In the genomic region with DNA sequence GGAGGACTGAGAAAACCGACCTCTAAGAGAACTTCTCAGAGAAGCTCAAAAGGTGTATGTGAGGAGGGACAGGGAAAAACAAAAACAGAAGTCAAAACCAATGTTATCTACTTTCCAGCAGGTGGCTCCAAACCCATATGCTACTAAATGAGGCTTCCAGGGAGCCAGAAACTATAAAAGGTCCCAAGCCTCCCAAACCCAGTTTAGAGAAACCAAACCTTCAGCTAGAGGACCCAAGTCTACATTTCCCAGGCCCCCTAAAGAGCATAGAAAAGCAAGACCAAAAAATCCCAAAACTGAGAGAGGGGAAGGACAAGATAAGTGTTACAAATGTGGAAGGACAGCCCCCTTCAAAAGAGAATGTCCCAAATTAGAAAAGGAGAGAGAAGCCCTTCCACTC, we compare ENCODE assay signal across 8 cellular contexts. TPM values are rescaled to one million over a fixed set of nuclear protein-coding genes. Genes with fewer than 3 reads are reported as not detected.
DNase-seq lines count a peak whose midpoint lies in the region; ATAC-seq, FAIRE-seq and TF ChIP-seq lines count a peak whose summit lies in the region.

No MANE protein-coding gene starts in this region.

- 3 to 9% (median 5%) methylated on average over 1 of the region's 1 CpG for WGBS in heart left ventricle, 4 donors
- WGBS in small intestine, 3 donors = 0 to 3% (median 0%) methylated on average over 1 of the region's 1 CpG

- H3K4me1 ChIP-seq in heart left ventricle (peaks cover 0 to 6% (median 0%) of the 10 kb centered on the region in 12 donors), small intestine (ENCODE audit: control insufficient read depth in 2 of 2, insufficient read depth in 1 of 2, low read depth in 1 of 2, low read length in 1 of 2) (no peaks in the 10 kb centered on the region)

- no peaks in the 10 kb centered on the region for H3K9me3 Mint-ChIP-seq in natural killer cell
- no peaks in the 10 kb centered on the region for H3K9me3 Mint-ChIP-seq in natural killer cell treated with Interleukin-12 subunit alpha and Interleukin-12 subunit beta and Interleukin-15 and Interleukin-18, amount 100 ng/mL, for 72 hours

- H3K27ac ChIP-seq in WERI-Rb-1 = no peak overlapping the region
- no peak overlapping the region for H3K27ac ChIP-seq in heart left ventricle
- H3K27ac ChIP-seq in small intestine (ENCODE audit: low read depth in 1 of 2, low read length in 1 of 2) = no peak overlapping the region

- no peak for TF ChIP-seq POLR2A in heart left ventricle (IDR thresholded peaks at IDR 0.05)

- no peak for FAIRE-seq in small intestine (lab: Jason Lieb, UNC)

- DNase-seq in natural killer cell (no peak), Kasumi-1 (lab: John Stamatoyannopoulos, UW) (peak; percentile 75), WERI-Rb-1 (no peak), heart left ventricle (no peak), small intestine (peak; percentile 52)
- DNase-seq in natural killer cell treated with Interleukin-12 subunit alpha and Interleukin-12 subunit beta and Interleukin-15 and Interleukin-18, amount 100 ng/mL, for 72 hours (ENCODE audit: low spot score) = no peak

- TF ChIP-seq CTCF in natural killer cell (IDR thresholded peaks at IDR 0.05) (peak; percentile 60), WERI-Rb-1 (IDR thresholded peaks at IDR 0.05; ENCODE audit: low read depth, low read length) (peak; percentile 67), heart left ventricle (IDR thresholded peaks at IDR 0.05) (peak; percentile 38 to 67 (median 54))

- peak in 2 of 3 donors; percentile 36 to 47 for ATAC-seq in natural killer cell
- no peak for ATAC-seq in natural killer cell treated with Interleukin-12 subunit alpha and Interleukin-12 subunit beta and Interleukin-15 and Interleukin-18, amount 100 ng/mL, for 72 hours
- ATAC-seq in heart left ventricle = peak; percentile 44 to 70 (median 58)
- ATAC-seq in HG03139 (IDR thresholded peaks at IDR 0.05; ENCODE audit: unreplicated experiment) = no peak
- no peak for ATAC-seq in GM21619 (IDR thresholded peaks at IDR 0.05; ENCODE audit: unreplicated experiment)

- no peak overlapping the region for H3K4me3 Mint-ChIP-seq in natural killer cell
- H3K4me3 Mint-ChIP-seq in natural killer cell treated with Interleukin-12 subunit alpha and Interleukin-12 subunit beta and Interleukin-15 and Interleukin-18, amount 100 ng/mL, for 72 hours = no peak overlapping the region

- no peak overlapping the region for H3K27ac Mint-ChIP-seq in natural killer cell
- H3K27ac Mint-ChIP-seq in natural killer cell treated with Interleukin-12 subunit alpha and Interleukin-12 subunit beta and Interleukin-15 and Interleukin-18, amount 100 ng/mL, for 72 hours = no peak overlapping the region

- no peaks in the 10 kb centered on the region for H3K36me3 Mint-ChIP-seq in natural killer cell
- H3K36me3 Mint-ChIP-seq in natural killer cell treated with Interleukin-12 subunit alpha and Interleukin-12 subunit beta and Interleukin-15 and Interleukin-18, amount 100 ng/mL, for 72 hours = no peaks in the 10 kb centered on the region

- no peaks in the 10 kb centered on the region for H3K27me3 Mint-ChIP-seq in natural killer cell (ENCODE audit: low read depth in 2 of 2)
- no peaks in the 10 kb centered on the region for H3K27me3 Mint-ChIP-seq in natural killer cell treated with Interleukin-12 subunit alpha and Interleukin-12 subunit beta and Interleukin-15 and Interleukin-18, amount 100 ng/mL, for 72 hours

- H3K9me3 ChIP-seq in WERI-Rb-1 (ENCODE audit: severe bottlenecking) (no peaks in the 10 kb centered on the region), heart left ventricle (no peaks in the 10 kb centered on the region), small intestine (ENCODE audit: control insufficient read depth, low read depth) (no peaks in the 10 kb centered on the region)

- intact Hi-C loops in natural killer cell (cut with micrococcal nuclease) (loop anchor here (1.0 kb wide), 1 partner anchor 33 kb away; no protein-coding TSS in a partner anchor), heart left ventricle (cut with DNase I) (loop anchor here in 8 of 10 donors (1.0 to 10.0 kb wide), 4 partner anchors 32 to 58 kb away; no protein-coding TSS in a partner anchor)

- H3K36me3 ChIP-seq in WERI-Rb-1 (no peaks in the 10 kb centered on the region), heart left ventricle (peaks cover 0 to under 1% (median 0%) of the 10 kb centered on the region in 9 donors), small intestine (ENCODE audit: control insufficient read depth in 2 of 2, insufficient read depth in 2 of 2, low read length in 2 of 2) (no peaks in the 10 kb centered on the region)

- H3K27me3 ChIP-seq in WERI-Rb-1 (ENCODE audit: insufficient read depth, low read depth, severe bottlenecking) (no peaks in the 10 kb centered on the region), heart left ventricle (no peaks in the 10 kb centered on the region), small intestine (ENCODE audit: control insufficient read depth in 2 of 2, insufficient read depth in 2 of 2, low read length in 2 of 2) (no peaks in the 10 kb centered on the region)

- no peaks in the 10 kb centered on the region for H3K4me1 Mint-ChIP-seq in natural killer cell
- no peaks in the 10 kb centered on the region for H3K4me1 Mint-ChIP-seq in natural killer cell treated with Interleukin-12 subunit alpha and Interleukin-12 subunit beta and Interleukin-15 and Interleukin-18, amount 100 ng/mL, for 72 hours (ENCODE audit: low read depth in 2 of 2)

- H3K4me3 ChIP-seq in WERI-Rb-1 (ENCODE audit: low read depth, low read length) = no peak overlapping the region
- H3K4me3 ChIP-seq in heart left ventricle = no peak overlapping the region
- no peak overlapping the region for H3K4me3 ChIP-seq in small intestine (ENCODE audit: low read depth in 1 of 2, low read length in 2 of 2)

RNA-seq across cellular contexts. Expression of a gene that starts 3.7 kb away (rescaled TPM):
- not detected for total RNA-seq in natural killer cell
- total RNA-seq in natural killer cell treated with Interleukin-12 subunit alpha and Interleukin-12 subunit beta and Interleukin-15 and Interleukin-18, amount 100 ng/mL, for 72 hours = not detected
- 100 to 1,000 TPM in 4 of 9 donors, 10 to 100 TPM in 5; 31.4 to 210 (median 54.7) TPM for total RNA-seq in heart left ventricle
- polyA plus RNA-seq in heart left ventricle = 100 to 1,000 TPM in 1 of 2 donors, 10 to 100 TPM in 1; 20.5 to 148 TPM
- 1 to 10 TPM in 2 of 3 donors, not detected in 1; 1.1 to 1.9 TPM for polyA plus RNA-seq in small intestine

RNA-seq across cellular contexts. Expression of a gene that starts 12.4 kb away (rescaled TPM):
- 1 to 10 TPM in 1 of 3 donors, under 1 TPM in 1, not detected in 1; 0.32 to 2.1 TPM for total RNA-seq in natural killer cell
- total RNA-seq in natural killer cell treated with Interleukin-12 subunit alpha and Interleukin-12 subunit beta and Interleukin-15 and Interleukin-18, amount 100 ng/mL, for 72 hours = not detected
- total RNA-seq in heart left ventricle = 100 to 1,000 TPM in 1 of 9 donors, 10 to 100 TPM in 1, 1 to 10 TPM in 6, under 1 TPM in 1; 0.42 to 314 (median 3.6) TPM
- 1 to 10 TPM; 2.7 to 4.3 TPM for polyA plus RNA-seq in heart left ventricle
- 10 to 100 TPM in 1 of 3 donors, 1 to 10 TPM in 2; 1.4 to 15.2 (median 4.5) TPM for polyA plus RNA-seq in small intestine

RNA-seq across cellular contexts. Expression of a gene that starts 26.7 kb away (rescaled TPM):
- total RNA-seq in natural killer cell = 10 to 100 TPM; 12.1 to 13.8 (median 13.6) TPM
- 10 to 100 TPM; 24.2 to 28.8 TPM for total RNA-seq in natural killer cell treated with Interleukin-12 subunit alpha and Interleukin-12 subunit beta and Interleukin-15 and Interleukin-18, amount 100 ng/mL, for 72 hours
- total RNA-seq in heart left ventricle = 10 to 100 TPM in 1 of 9 donors, 1 to 10 TPM in 8; 4.6 to 10.5 (median 7.0) TPM
- 10 to 100 TPM in 1 of 2 donors, 1 to 10 TPM in 1; 5.4 to 13.5 TPM for polyA plus RNA-seq in heart left ventricle
- 10 to 100 TPM; 11.3 to 12.3 (median 12.0) TPM for polyA plus RNA-seq in small intestine

RNA-seq across cellular contexts. Expression of a gene that starts 26.9 kb away (rescaled TPM):
- total RNA-seq in natural killer cell (100 to 1,000 TPM; 120 to 124 (median 120) TPM), heart left ventricle (10 to 100 TPM; 30.6 to 66.5 (median 41.4) TPM)
- total RNA-seq in natural killer cell treated with Interleukin-12 subunit alpha and Interleukin-12 subunit beta and Interleukin-15 and Interleukin-18, amount 100 ng/mL, for 72 hours = 100 to 1,000 TPM; 108 to 121 TPM
- polyA plus RNA-seq in heart left ventricle (10 to 100 TPM; 32.2 to 52.3 TPM), small intestine (10 to 100 TPM; 40.6 to 63.7 (median 53.2) TPM)

RNA-seq across cellular contexts. Expression of a gene that starts 58.2 kb away (rescaled TPM):
- total RNA-seq in natural killer cell (1 to 10 TPM; 3.7 to 6.9 (median 4.7) TPM), heart left ventricle (1 to 10 TPM; 5.2 to 9.8 (median 7.5) TPM)
- 10 to 100 TPM; 14.8 to 28.7 TPM for total RNA-seq in natural killer cell treated with Interleukin-12 subunit alpha and Interleukin-12 subunit beta and Interleukin-15 and Interleukin-18, amount 100 ng/mL, for 72 hours
- polyA plus RNA-seq in heart left ventricle (1 to 10 TPM; 5.3 to 9.1 TPM), small intestine (1 to 10 TPM; 1.1 to 8.3 (median 2.2) TPM)

Comparison
In these comparisons a context has a peak if more than half of its experiments do, and no peak if none do; other contexts are left out.
1. ATAC-seq: peak in natural killer cell (2 of 3) and heart left ventricle (4 of 4); none in natural killer cell treated with Interleukin-12 subunit alpha and Interleukin-12 subunit beta and Interleukin-15 and Interleukin-18, amount 100 ng/mL, for 72 hours (0 of 2), HG03139 (single experiment) and GM21619 (single experiment).
2. DNase-seq: peak in Kasumi-1 (2 of 2) and small intestine (single experiment); none in natural killer cell (single experiment), natural killer cell treated with Interleukin-12 subunit alpha and Interleukin-12 subunit beta and Interleukin-15 and Interleukin-18, amount 100 ng/mL, for 72 hours (single experiment), WERI-Rb-1 (single experiment) and heart left ventricle (0 of 5).
3. RNA of a gene that starts 3.7 kb away (total RNA-seq): 31.4 to 210 TPM in heart left ventricle; not detected in natural killer cell and not detected in natural killer cell treated with Interleukin-12 subunit alpha and Interleukin-12 subunit beta and Interleukin-15 and Interleukin-18, amount 100 ng/mL, for 72 hours; every median in the first group is over 10 times any median in the second.
4. Peak in every context shown above with its lines, with median percentiles within 50 percentile points of each other: CTCF ChIP-seq.